Comparison of ENCODE assay signal across 19 cellular contexts in the genomic region with DNA sequence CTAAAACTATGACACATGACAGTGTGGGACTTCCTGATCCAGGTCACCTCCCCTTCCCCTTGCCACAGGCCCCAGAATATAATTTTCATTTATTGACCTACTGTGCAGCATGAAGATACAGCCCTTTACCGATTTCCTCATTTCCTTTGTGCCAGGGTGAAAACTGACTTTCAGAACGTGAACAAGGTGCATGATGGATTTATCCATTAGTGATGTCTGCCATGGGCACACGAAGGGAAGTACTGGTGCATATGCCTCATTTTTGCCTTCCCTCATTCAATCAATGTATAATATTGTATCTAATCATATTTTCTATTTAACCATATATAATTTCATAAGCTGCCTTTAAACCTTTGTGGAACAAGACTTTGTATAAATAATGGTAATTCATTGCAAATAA.
DNase-seq lines count a peak whose midpoint lies in the region; ATAC-seq, FAIRE-seq and TF ChIP-seq lines count a peak whose summit lies in the region.
"Had no signal": no experiment of that assay in that cellular context is flagged by ENCODE, and none has a peak within 500 bp of the region (broad histone marks: within the 10 kb centered on the region; RNA-seq: fewer than 3 reads in every experiment).

No MANE protein-coding gene starts in this region.

- no peak for FAIRE-seq in K562 (lab: Jason Lieb, UNC)
- FAIRE-seq: A549, GM12878, H54 had no signal

- H3K27me3 ChIP-seq in K562 (ENCODE audit: control insufficient read depth in 2 of 2, insufficient read depth in 2 of 2, low read length in 2 of 2): peaks cover 4 to 9% of the 10 kb centered on the region in 2 experiments; a peak in 2 of 5 replicates

- no peaks in the 10 kb centered on the region for H3K79me2 ChIP-seq in K562 (ENCODE audit: control insufficient read depth, insufficient read depth, low read length)

- H3K4me2 ChIP-seq in K562 (ENCODE audit: insufficient read depth, low read length): no peak overlapping the region
- H3K4me2 ChIP-seq: A549 had no signal

- ATAC-seq in K562: no peak
- ATAC-seq in GM18870 (IDR thresholded peaks at IDR 0.05; ENCODE audit: unreplicated experiment): no peak
- ATAC-seq in HG03460 (IDR thresholded peaks at IDR 0.05; ENCODE audit: unreplicated experiment): no peak
- ATAC-seq: A549, GM12878 had no signal

- WGBS in K562 (ENCODE audit: insufficient coverage, low coverage, missing lambda C conversion rate): 42% methylated on average over 3 of the region's 3 CpGs

- H3K9me3 ChIP-seq in HEK293 (ENCODE audit: control insufficient read depth, insufficient read depth, low read depth, low read length): no peaks in the 10 kb centered on the region
- H3K9me3 ChIP-seq in K562 (replicated peaks; ENCODE audit: control insufficient read depth, insufficient read depth, low read depth, low read length): no peaks in the 10 kb centered on the region
- H3K9me3 ChIP-seq: A549 had no signal

- no peak for TF ChIP-seq POLR2A in K562 (conservative IDR thresholded peaks at IDR 0.05)

- intact Hi-C loops in K562 (cut with micrococcal nuclease): no loop called here

- TF ChIP-seq CTCF in HEK293 (tag by site-specific recombination; IDR thresholded peaks at IDR 0.05): no peak
- no peak for TF ChIP-seq CTCF in K562 (IDR thresholded peaks at IDR 0.05 in 2 of 3, conservative IDR thresholded peaks at IDR 0.05 in 1 of 3; ENCODE audit: insufficient read depth in 2 of 3, low read depth in 1 of 3, low read length in 3 of 3)

- no peaks in the 10 kb centered on the region for H3K36me3 ChIP-seq in HEK293 (ENCODE audit: control insufficient read depth in 2 of 2, insufficient read depth in 1 of 2, low read length in 2 of 2)
- H3K36me3 ChIP-seq in K562 (ENCODE audit: control insufficient read depth, insufficient read depth, low read length): no peaks in the 10 kb centered on the region

- H3K9ac ChIP-seq in K562 (ENCODE audit: insufficient read depth in 1 of 2, low read depth in 2 of 2, low read length in 2 of 2): no peak overlapping the region

- H4K20me1 ChIP-seq in K562 (replicated peaks; ENCODE audit: control insufficient read depth, insufficient read depth, low read length): no peaks in the 10 kb centered on the region

- CTCF ChIA-PET in HEK293 (lab: Yijun Ruan, JAX): interaction anchor here (0.6 to 1.0 kb wide), 2 partner anchors 9 to 156 kb away, joined by 3 to 4 read pairs; no protein-coding TSS in a partner anchor
- CTCF ChIA-PET in K562 (lab: Yijun Ruan, JAX; ENCODE audit: low intra/inter-chr PET ratio): no interaction called here

- H3K27ac ChIP-seq in HEK293 (ENCODE audit: extremely low read depth, low read depth, low read length) (no peak overlapping the region), K562 (ENCODE audit: extremely low read depth, low read depth, low read length) (no peak overlapping the region)
- H3K27ac ChIP-seq: A549 had no signal

- H3K4me3 ChIP-seq in HEK293 (ENCODE audit: low read depth, low read length) (no peak overlapping the region), K562 (no peak overlapping the region)
- H3K4me3 ChIP-seq: A549, GM12878 had no signal

- in situ Hi-C loops in K562 (cut with MboI): no loop called here

- no peak for TF ChIP-seq RAD21 in K562 (CRISPR knock-in tag; conservative IDR thresholded peaks at IDR 0.05 in 1 of 2, IDR thresholded peaks at IDR 0.05 in 1 of 2)

- BruUV-seq in K562 (replicated peaks; lab: Mats Ljungman, UMichigan): no TSS peak

- DNase-seq in AG20443 (ENCODE audit: low spot score) (peak; percentile 2), K562 (ENCODE audit: extremely low read depth in 1 of 4, low spot score in 3 of 4) (no peak), NCI-H1417 treated with DMSO at 0.1 percent for 48 hours (lab: John Stamatoyannopoulos, UW) (no peak)
- DNase-seq: 8988T; ACHN; Calu3; CD4-positive, alpha-beta memory T cell; COR-L47; DMS79; EL; GDM1; GOT3; HCEC 1CT had no signal

- H3K9me1 ChIP-seq in K562 (ENCODE audit: control insufficient read depth, insufficient read depth, low read length): peaks cover 3% of the 10 kb centered on the region

- no peak for TF ChIP-seq EP300 in K562 (IDR thresholded peaks at IDR 0.05; ENCODE audit: low read length)

- POLR2A ChIA-PET in HEK293 (lab: Yijun Ruan, JAX) (no interaction called here), K562 (lab: Yijun Ruan, JAX) (interaction anchor here (1.1 kb wide), 1 partner anchor 38 kb away, joined by 3 read pairs; no protein-coding TSS in a partner anchor)

- H3K4me1 ChIP-seq in HEK293 (ENCODE audit: control insufficient read depth, insufficient read depth, low read length) (no peaks in the 10 kb centered on the region), K562 (replicated peaks in 1 of 2; ENCODE audit: control insufficient read depth in 2 of 2, insufficient read depth in 2 of 2, low read length in 2 of 2) (peaks cover 20 to 24% of the 10 kb centered on the region in 2 experiments)
- H3K4me1 ChIP-seq: A549 had no signal

- peak overlapping the region; percentile 92; the same call in 1 of the 2 replicates for H2AFZ ChIP-seq in K562 (ENCODE audit: low read depth, low read length)

TF ChIP-seq in HEK293, 187 proteins besides CTCF, POLR2A, EP300 and RAD21:
- TF ChIP-seq GLI4 (tag by site-specific recombination; IDR thresholded peaks at IDR 0.05): no peak
- TF ChIP-seq ZNF23 (tag by site-specific recombination; IDR thresholded peaks at IDR 0.05; ENCODE audit: borderline replicate concordance): peak; percentile 88; the same call in 1 of the 2 replicates
- peak; percentile 43 for TF ChIP-seq SETDB1 (IDR thresholded peaks at IDR 0.05; ENCODE audit: insufficient read length, low read length)
- TF ChIP-seq ZNF792 (tag by site-specific recombination; IDR thresholded peaks at IDR 0.05): no peak
- peak; percentile 66 for TF ChIP-seq ZBTB17 (tag by site-specific recombination; IDR thresholded peaks at IDR 0.05)

TF ChIP-seq in K562, 482 proteins besides CTCF, POLR2A, EP300 and RAD21:
- TF ChIP-seq ZNF23 (CRISPR knock-in tag; IDR thresholded peaks at IDR 0.05): peak; percentile 91
- TF ChIP-seq ZBTB17 (CRISPR knock-in tag; IDR thresholded peaks at IDR 0.05): peak; percentile 94
- TF ChIP-seq, protein P1, sequence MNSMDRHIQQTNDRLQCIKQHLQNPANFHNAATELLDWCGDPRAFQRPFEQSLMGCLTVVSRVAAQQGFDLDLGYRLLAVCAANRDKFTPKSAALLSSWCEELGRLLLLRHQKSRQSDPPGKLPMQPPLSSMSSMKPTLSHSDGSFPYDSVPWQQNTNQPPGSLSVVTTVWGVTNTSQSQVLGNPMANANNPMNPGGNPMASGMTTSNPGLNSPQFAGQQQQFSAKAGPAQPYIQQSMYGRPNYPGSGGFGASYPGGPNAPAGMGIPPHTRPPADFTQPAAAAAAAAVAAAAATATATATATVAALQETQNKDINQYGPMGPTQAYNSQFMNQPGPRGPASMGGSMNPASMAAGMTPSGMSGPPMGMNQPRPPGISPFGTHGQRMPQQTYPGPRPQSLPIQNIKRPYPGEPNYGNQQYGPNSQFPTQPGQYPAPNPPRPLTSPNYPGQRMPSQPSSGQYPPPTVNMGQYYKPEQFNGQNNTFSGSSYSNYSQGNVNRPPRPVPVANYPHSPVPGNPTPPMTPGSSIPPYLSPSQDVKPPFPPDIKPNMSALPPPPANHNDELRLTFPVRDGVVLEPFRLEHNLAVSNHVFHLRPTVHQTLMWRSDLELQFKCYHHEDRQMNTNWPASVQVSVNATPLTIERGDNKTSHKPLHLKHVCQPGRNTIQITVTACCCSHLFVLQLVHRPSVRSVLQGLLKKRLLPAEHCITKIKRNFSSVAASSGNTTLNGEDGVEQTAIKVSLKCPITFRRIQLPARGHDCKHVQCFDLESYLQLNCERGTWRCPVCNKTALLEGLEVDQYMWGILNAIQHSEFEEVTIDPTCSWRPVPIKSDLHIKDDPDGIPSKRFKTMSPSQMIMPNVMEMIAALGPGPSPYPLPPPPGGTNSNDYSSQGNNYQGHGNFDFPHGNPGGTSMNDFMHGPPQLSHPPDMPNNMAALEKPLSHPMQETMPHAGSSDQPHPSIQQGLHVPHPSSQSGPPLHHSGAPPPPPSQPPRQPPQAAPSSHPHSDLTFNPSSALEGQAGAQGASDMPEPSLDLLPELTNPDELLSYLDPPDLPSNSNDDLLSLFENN (IDR thresholded peaks at IDR 0.05; ENCODE audit: low read depth in 2 of 2, low read length in 2 of 2): peak in 1 of 2 experiments; percentile 21; a peak in 1 of 4 replicates
- TF ChIP-seq, protein P2, sequence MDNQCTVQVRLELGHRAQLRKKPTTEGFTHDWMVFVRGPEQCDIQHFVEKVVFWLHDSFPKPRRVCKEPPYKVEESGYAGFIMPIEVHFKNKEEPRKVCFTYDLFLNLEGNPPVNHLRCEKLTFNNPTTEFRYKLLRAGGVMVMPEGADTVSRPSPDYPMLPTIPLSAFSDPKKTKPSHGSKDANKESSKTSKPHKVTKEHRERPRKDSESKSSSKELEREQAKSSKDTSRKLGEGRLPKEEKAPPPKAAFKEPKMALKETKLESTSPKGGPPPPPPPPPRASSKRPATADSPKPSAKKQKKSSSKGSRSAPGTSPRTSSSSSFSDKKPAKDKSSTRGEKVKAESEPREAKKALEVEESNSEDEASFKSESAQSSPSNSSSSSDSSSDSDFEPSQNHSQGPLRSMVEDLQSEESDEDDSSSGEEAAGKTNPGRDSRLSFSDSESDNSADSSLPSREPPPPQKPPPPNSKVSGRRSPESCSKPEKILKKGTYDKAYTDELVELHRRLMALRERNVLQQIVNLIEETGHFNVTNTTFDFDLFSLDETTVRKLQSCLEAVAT (IDR thresholded peaks at IDR 0.05): peak in 1 of 2 experiments; percentile 90; a peak in 2 of 4 replicates
- no peak for TF ChIP-seq MIER1 (IDR thresholded peaks at IDR 0.05; ENCODE audit: low read depth)
